ENCODE assay signal across 9 cellular contexts in the genomic region with DNA sequence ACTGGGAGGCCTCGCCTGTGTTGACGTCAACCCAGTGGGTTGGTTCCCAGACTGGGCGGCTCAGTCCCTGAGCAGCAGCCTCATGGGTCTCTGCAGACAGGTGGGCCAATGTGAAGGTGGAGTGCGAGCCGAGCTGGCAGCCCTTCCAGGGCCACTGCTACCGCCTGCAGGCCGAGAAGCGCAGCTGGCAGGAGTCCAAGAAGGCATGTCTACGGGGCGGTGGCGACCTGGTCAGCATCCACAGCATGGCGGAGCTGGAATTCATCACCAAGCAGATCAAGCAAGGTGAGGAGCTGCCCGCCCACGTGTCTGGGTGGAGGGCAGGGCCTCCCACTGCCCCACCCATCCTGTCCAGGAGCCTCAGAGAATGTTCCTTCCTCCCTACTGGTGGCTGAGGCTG. TPM values are rescaled to one million over a fixed set of nuclear protein-coding genes. Genes with fewer than 3 reads are reported as not detected.
DNase-seq lines count a peak whose midpoint lies in the region; ATAC-seq and TF ChIP-seq lines count a peak whose summit lies in the region.
"Had no signal": no experiment of that assay in that cellular context is flagged by ENCODE, and none has a peak within 500 bp of the region (broad histone marks: within the 10 kb centered on the region; RNA-seq: fewer than 3 reads in every experiment).

No MANE protein-coding gene starts in this region.

- ATAC-seq in gastrocnemius medialis (no peak), GM19452 (IDR thresholded peaks at IDR 0.05; ENCODE audit: unreplicated experiment) (no peak)

- H3K79me2 ChIP-seq in OCI-LY1 (ENCODE audit: insufficient read depth, low read length) = no peaks in the 10 kb centered on the region

- H3K4me1 ChIP-seq in OCI-LY1 (ENCODE audit: insufficient read depth, low read length, severe bottlenecking) = peaks cover 17% of the 10 kb centered on the region
- H3K4me1 ChIP-seq in esophagus squamous epithelium = peaks cover 5 to 99% (median 49%) of the 10 kb centered on the region in 3 donors
- H3K4me1 ChIP-seq in vagina = peaks cover 30% of the 10 kb centered on the region
- no peaks in the 10 kb centered on the region for H3K4me1 ChIP-seq in gastrocnemius medialis

- H3K9me3 ChIP-seq in OCI-LY1 (ENCODE audit: low read length) (no peaks in the 10 kb centered on the region), esophagus squamous epithelium (no peaks in the 10 kb centered on the region), vagina (no peaks in the 10 kb centered on the region), gastrocnemius medialis (no peaks in the 10 kb centered on the region)

- H3F3A ChIP-seq in OCI-LY1 (ENCODE audit: insufficient read depth, low read length) = no peaks in the 10 kb centered on the region

- peak overlapping the region; percentile 7; the same call in 1 of the 2 replicates for H3K4me2 ChIP-seq in OCI-LY1 (ENCODE audit: low read length)

- DNase-seq in activated effector memory CD4-positive, alpha-beta T cell treated with anti-CD3 and anti-CD28 coated beads, Interleukin-2, amount 50 U/mL, for 16 hours = peak; percentile 60
- DNase-seq in activated effector memory CD4-positive, alpha-beta T cell treated with Interleukin-2 at 50 U/mL for 16 hours = no peak
- no peak for DNase-seq in esophagus squamous epithelium (lab: John Stamatoyannopoulos, UW)
- DNase-seq in vagina (ENCODE audit: extremely low spot score in 2 of 2) = no peak
- no peak for DNase-seq in LoVo (ENCODE audit: low spot score)
- no peak for DNase-seq in gastrocnemius medialis
- DNase-seq: activated naive CD8-positive, alpha-beta T cell treated with anti-CD3 and anti-CD28 coated beads, Interleukin-2, amount 10 ng/mL, durations not matched to agents 7 days and 5 days had no signal

- TF ChIP-seq CTCF in OCI-LY1 (IDR thresholded peaks at IDR 0.05; ENCODE audit: low read length) (no peak; the same call in 1 of the 2 replicates), esophagus squamous epithelium (IDR thresholded peaks at IDR 0.05) (peak in 1 of 6 experiments; percentile 17), vagina (IDR thresholded peaks at IDR 0.05) (no peak), gastrocnemius medialis (IDR thresholded peaks at IDR 0.05 in 4 of 5, conservative IDR thresholded peaks at IDR 0.05 in 1 of 5) (no peak)

- intact Hi-C loops in esophagus squamous epithelium (cut with DNase I) (no loop called here), vagina (cut with DNase I) (no loop called here), gastrocnemius medialis (cut with DNase I; ENCODE audit: low total_unique reads) (no loop called here)

- no peaks in the 10 kb centered on the region for H3K36me3 ChIP-seq in OCI-LY1 (ENCODE audit: insufficient read depth, low read length)
- H3K36me3 ChIP-seq in esophagus squamous epithelium = peaks cover 0 to 31% (median 0%) of the 10 kb centered on the region in 3 donors
- peaks cover 0 to 17% of the 10 kb centered on the region in 2 donors for H3K36me3 ChIP-seq in vagina
- no peaks in the 10 kb centered on the region for H3K36me3 ChIP-seq in gastrocnemius medialis

- TF ChIP-seq POLR2A in esophagus squamous epithelium (IDR thresholded peaks at IDR 0.05) (no peak), vagina (IDR thresholded peaks at IDR 0.05) (no peak), gastrocnemius medialis (IDR thresholded peaks at IDR 0.05) (no peak)

- no peak overlapping the region for H3K4me3 ChIP-seq in OCI-LY1 (ENCODE audit: low read depth, low read length, poor library complexity, severe bottlenecking)
- peak overlapping the region in 3 of 4 donors; percentile 2 to 45 (median 24) for H3K4me3 ChIP-seq in esophagus squamous epithelium
- H3K4me3 ChIP-seq in vagina = no peak overlapping the region
- no peak overlapping the region for H3K4me3 ChIP-seq in gastrocnemius medialis

- H2AFZ ChIP-seq in OCI-LY1 (ENCODE audit: low read length) = no peak overlapping the region

- in situ Hi-C loops in gastrocnemius medialis (cut with MboI; ENCODE audit: low sequenced_read_pairs in 4 of 4) = loop anchor here in 1 of 4 donors (25.0 kb wide), 1 partner anchor 141 kb away; a partner anchor contains a TSS

- no peak overlapping the region for H3K9ac ChIP-seq in OCI-LY1 (ENCODE audit: low read length)

- H3K27ac ChIP-seq in OCI-LY1 (ENCODE audit: low read depth, low read length, poor library complexity, severe bottlenecking) (no peak overlapping the region), esophagus squamous epithelium (peak overlapping the region; percentile 76 to 89 (median 86)), vagina (peak overlapping the region; percentile 29), gastrocnemius medialis (no peak overlapping the region)

- WGBS in esophagus squamous epithelium, 2 donors = 20% methylated on average over 2 of the region's 14 CpGs; no CpG with 5 or more reads in 1 of the 2 donors

- H3K9me2 ChIP-seq in OCI-LY1 (ENCODE audit: low read depth, low read length) = no peaks in the 10 kb centered on the region

- no peaks in the 10 kb centered on the region for H4K20me1 ChIP-seq in OCI-LY1 (ENCODE audit: insufficient read depth, low read length)

- H3K27me3 ChIP-seq in OCI-LY1 (ENCODE audit: insufficient read depth, low read length) = 0 out of 2 replicates have a peak, but pooled peaks cover 6% of the 10 kb centered on the region
- H3K27me3 ChIP-seq in esophagus squamous epithelium = no peaks in the 10 kb centered on the region
- H3K27me3 ChIP-seq in vagina = no peaks in the 10 kb centered on the region
- H3K27me3 ChIP-seq in gastrocnemius medialis = no peaks in the 10 kb centered on the region

RNA-seq across cellular contexts. Expression of a gene that starts 44.1 kb away (rescaled TPM):
- total RNA-seq in esophagus squamous epithelium (10 to 100 TPM; 38.8 to 64.7 (median 61.6) TPM), vagina (89.4 TPM), gastrocnemius medialis (10 to 100 TPM in 1 of 4 donors, 1 to 10 TPM in 3; 4.8 to 15.0 (median 5.5) TPM)

Comparison
In these comparisons a context has a peak if more than half of its experiments do, and no peak if none do; other contexts are left out.
1. H3K27ac ChIP-seq: peak in esophagus squamous epithelium (4 of 4) and vagina (single experiment); none in OCI-LY1 (single experiment) and gastrocnemius medialis (0 of 4).
2. H3K4me3 ChIP-seq: peak in esophagus squamous epithelium (3 of 4); none in OCI-LY1 (single experiment), vagina (0 of 2) and gastrocnemius medialis (0 of 4).